Comparison of ENCODE assay signal across 8 cellular contexts in the genomic region with DNA sequence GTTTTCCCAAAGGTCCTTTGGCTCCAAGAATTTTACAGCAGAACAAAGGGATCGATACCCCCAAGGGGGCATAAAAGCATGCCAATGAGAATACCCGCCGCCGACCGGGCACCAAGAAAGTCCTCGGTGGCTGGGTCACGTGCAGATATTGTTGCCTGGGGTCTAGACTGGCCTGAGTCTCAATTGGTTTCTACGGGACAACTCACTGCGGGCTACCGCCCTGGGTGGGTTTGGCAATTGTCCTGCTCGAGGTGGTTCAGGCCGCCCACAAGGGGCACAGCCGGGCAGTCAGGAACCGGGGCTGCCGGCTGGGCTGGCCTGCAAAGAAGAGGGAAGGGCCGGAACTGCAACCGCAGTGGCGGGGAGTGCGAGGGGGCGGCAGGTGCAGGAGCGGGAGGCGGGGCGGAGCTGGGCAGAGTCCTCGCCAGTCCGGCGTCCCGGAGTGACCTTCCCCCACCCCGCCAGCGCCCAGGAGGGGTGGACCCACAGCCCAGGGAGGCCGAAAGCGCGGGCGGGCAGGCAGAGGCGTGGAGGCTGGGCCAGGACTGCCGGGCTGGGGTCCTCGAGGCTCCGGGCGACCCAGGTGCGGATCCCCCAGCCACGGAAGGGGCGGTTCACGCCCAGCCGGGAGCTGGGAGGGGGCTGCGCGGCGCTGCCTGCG. TPM values are rescaled to one million over a fixed set of nuclear protein-coding genes. Genes with fewer than 3 reads are reported as not detected.
DNase-seq lines count a peak whose midpoint lies in the region.

No MANE protein-coding gene starts in this region.

- H3K79me2 ChIP-seq in GM23248 (ENCODE audit: insufficient read depth), result peaks cover 35% of the 10 kb centered on the region

- WGBS in GM23248 (ENCODE audit: low coverage in 1 of 2, low lambda C conversion rate in 2 of 2, missing lambda C conversion rate in 2 of 2), 2 experiments, result 9 to 15% methylated on average over 21 to 40 of the region's 47 CpGs

- no peaks in the 10 kb centered on the region for H3K36me3 ChIP-seq in GM23248 (ENCODE audit: low read depth)
- no peaks in the 10 kb centered on the region for H3K36me3 ChIP-seq in KOPT-K1 (ENCODE audit: insufficient read depth, low read length)

- peak overlapping the region; percentile 89 for H2AFZ ChIP-seq in GM23248

- H3K4me1 ChIP-seq in GM23248 (ENCODE audit: insufficient read depth), result peaks cover 28% of the 10 kb centered on the region

- H3K4me3 ChIP-seq in GM23248, result peak overlapping the region; percentile 94

- peak overlapping the region; percentile 82 for H3K4me2 ChIP-seq in GM23248 (ENCODE audit: unreplicated experiment)

- DNase-seq in SKM-1 treated with dmso at 0.1 percent for 144 hours (lab: John Stamatoyannopoulos, UW; ENCODE audit: unreplicated experiment), result peak; percentile 62
- DNase-seq in SKM-1 (lab: John Stamatoyannopoulos, UW; ENCODE audit: unreplicated experiment), result no peak
- DNase-seq in GM23248, result peak; percentile 52
- DNase-seq in SW 1271 (lab: John Stamatoyannopoulos, UW), result peak; percentile 8 to 29
- peak; percentile 38 for DNase-seq in cerebellum (ENCODE audit: low spot score)
- peak; percentile 93 for DNase-seq in left kidney (ENCODE audit: low read depth, low spot score)
- peak; percentile 9 for DNase-seq in stimulated activated CD8-positive, alpha-beta memory T cell treated with anti-CD3 and anti-CD28 coated beads, Interleukin-7, amount 100 ng/mL, for 24 hours (ENCODE audit: low read depth)

- H3K9ac ChIP-seq in GM23248, result peak overlapping the region; percentile 69

- H3K9me2 ChIP-seq in GM23248 (ENCODE audit: insufficient read depth), result no peaks in the 10 kb centered on the region

- no peaks in the 10 kb centered on the region; the same call in 1 of the 2 replicates for H3F3A ChIP-seq in GM23248 (ENCODE audit: insufficient read depth)

- H3K27me3 ChIP-seq in GM23248 (replicated peaks; ENCODE audit: insufficient read depth), result 0 out of 2 replicates have a peak, but pooled peaks cover 4% of the 10 kb centered on the region

- H3K27ac ChIP-seq in GM23248, result no peak overlapping the region
- peak overlapping the region; percentile 27 for H3K27ac ChIP-seq in KOPT-K1 (ENCODE audit: low read depth, low read length, poor library complexity, severe bottlenecking)

- no peaks in the 10 kb centered on the region for H4K20me1 ChIP-seq in GM23248 (ENCODE audit: insufficient read depth)

- in situ Hi-C loops in GM23248 (cut with MboI), result loop anchor here (25.0 kb wide), 1 partner anchor 668 kb away; no protein-coding TSS in a partner anchor

- H3K9me3 ChIP-seq in GM23248 (ENCODE audit: low read depth) (no peaks in the 10 kb centered on the region), KOPT-K1 (ENCODE audit: insufficient read depth, low read length, poor library complexity, severe bottlenecking) (no peaks in the 10 kb centered on the region)

RNA-seq across cellular contexts. Expression of gene ATP1B1, which starts 0.9 kb away (rescaled TPM):
- total RNA-seq in GM23248 (2014; rRNA removed; shearing (Covaris generic)), result 6.9 and 9.4 TPM in 2 replicates
- polyA plus RNA-seq in GM23248 (2016; fragmentation: Nextera tagmentation; extraction: Ambion mirVana), result 15.2 and 16.1 TPM in 2 replicates
- 88.4 TPM for total RNA-seq in cerebellum
